In the genomic region with DNA sequence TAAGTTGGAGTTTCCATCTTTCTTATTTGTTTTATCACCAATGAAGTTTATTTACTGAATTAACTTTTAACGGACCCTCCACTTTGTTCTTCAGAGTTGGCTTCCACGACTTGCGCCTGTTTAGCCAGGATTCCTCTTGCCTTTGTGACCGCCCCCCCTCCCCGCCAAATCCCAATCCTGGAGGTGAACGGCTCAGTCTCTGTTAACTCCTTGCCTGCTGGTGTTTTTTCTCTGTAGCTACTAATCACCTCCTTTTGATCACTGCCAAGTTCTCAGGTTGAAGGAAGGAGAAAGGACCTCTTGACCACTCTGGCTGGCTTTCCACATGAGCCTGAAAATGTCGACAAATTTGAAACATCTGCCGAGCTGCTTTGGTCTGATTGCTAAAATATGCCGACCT, we compare ENCODE assay signal across 14 cellular contexts. TPM values are rescaled to one million over a fixed set of nuclear protein-coding genes. Genes with fewer than 3 reads are reported as not detected.
DNase-seq lines count a peak whose midpoint lies in the region; ATAC-seq and TF ChIP-seq lines count a peak whose summit lies in the region.
"Had no signal": no experiment of that assay in that cellular context is flagged by ENCODE, and none has a peak within 500 bp of the region (broad histone marks: within the 10 kb centered on the region; RNA-seq: fewer than 3 reads in every experiment).

No MANE protein-coding gene starts in this region.

- H3K27me3 ChIP-seq in SK-N-SH (ENCODE audit: insufficient read depth): peaks cover 26% of the 10 kb centered on the region; the same call in 1 of the 2 replicates
- H3K27me3 ChIP-seq in suprapubic skin: no peaks in the 10 kb centered on the region
- peaks cover 0 to 48% (median 12%) of the 10 kb centered on the region in 3 donors for H3K27me3 ChIP-seq in stomach

- no peak overlapping the region for H2AFZ ChIP-seq in SK-N-SH (ENCODE audit: low read depth)

- DNase-seq in SK-N-SH (no peak), SK-N-MC (ENCODE audit: low read depth, low spot score) (no peak), suprapubic skin (ENCODE audit: low spot score in 2 of 2) (no peak), stomach (no peak), GM13977 (ENCODE audit: low spot score) (no peak), OCI-M2 (lab: John Stamatoyannopoulos, UW; ENCODE audit: unreplicated experiment) (no peak)
- DNase-seq: activated CD4-positive, CD25-positive, alpha-beta regulatory T cell treated with anti-CD3 and anti-CD28 coated beads, Interleukin-2, amount 50 U/mL, for 72 hours; activated naive CD4-positive, alpha-beta T cell treated with Interleukin-2 at 50 U/mL for 16 hours; NCI-H2081 treated with DMSO at 0.1 percent for 48 hours; substantia nigra; T-helper 2 cell had no signal

- in situ Hi-C loops in GM13977 (cut with MboI; ENCODE audit: low pct_unique_long_range_greater_than_20kb, low sequenced_read_pairs, unreplicated experiment): no loop called here

- CTCF ChIA-PET in SK-N-SH (lab: Yijun Ruan, JAX): interaction anchor here (1.0 to 1.1 kb wide), 3 partner anchors 9 to 47 kb away, joined by 3 to 4 read pairs (median 3); a partner anchor contains a TSS

- TF ChIP-seq POLR2A in suprapubic skin (IDR thresholded peaks at IDR 0.05) (no peak), stomach (IDR thresholded peaks at IDR 0.05) (no peak)

- no peak for ATAC-seq in SK-N-SH treated with all-trans-retinoic acid at 6 μM for 48 hours

- no peaks in the 10 kb centered on the region for H3K9me2 ChIP-seq in SK-N-SH

- H3K4me1 ChIP-seq in SK-N-SH (ENCODE audit: control insufficient read depth in 1 of 2, insufficient read depth in 2 of 2, low read depth in 1 of 2, low read length in 1 of 2): peaks cover 0 to 31% of the 10 kb centered on the region in 2 experiments; a peak in 2 of 4 replicates
- peaks cover 38% of the 10 kb centered on the region for H3K4me1 ChIP-seq in suprapubic skin
- H3K4me1 ChIP-seq in stomach: peaks cover 12 to 66% (median 45%) of the 10 kb centered on the region in 4 donors

- no peaks in the 10 kb centered on the region for H3F3A ChIP-seq in SK-N-SH (replicated peaks; ENCODE audit: insufficient read depth)

- no peaks in the 10 kb centered on the region for H3K9me3 ChIP-seq in SK-N-SH
- no peaks in the 10 kb centered on the region for H3K9me3 ChIP-seq in SK-N-MC (ENCODE audit: low read depth, low read length)
- peaks cover 9% of the 10 kb centered on the region for H3K9me3 ChIP-seq in iPS-18c (ENCODE audit: control insufficient read depth, insufficient read depth, low read length)
- no peaks in the 10 kb centered on the region for H3K9me3 ChIP-seq in suprapubic skin
- no peaks in the 10 kb centered on the region for H3K9me3 ChIP-seq in stomach
- H3K9me3 ChIP-seq: psoas muscle had no signal

- H3K36me3 ChIP-seq in SK-N-SH (replicated peaks in 1 of 2; ENCODE audit: control insufficient read depth in 1 of 2, insufficient read depth in 2 of 2, low read length in 1 of 2) (peaks cover 0 to 3% of the 10 kb centered on the region in 2 experiments), SK-N-MC (ENCODE audit: insufficient read depth, low read length) (no peaks in the 10 kb centered on the region), suprapubic skin (no peaks in the 10 kb centered on the region), stomach (no peaks in the 10 kb centered on the region)

- H3K9ac ChIP-seq in SK-N-SH: no peak overlapping the region
- H3K9ac ChIP-seq in SK-N-MC (ENCODE audit: insufficient read length): no peak overlapping the region

- intact Hi-C loops in stomach (cut with DNase I; ENCODE audit: low total_unique reads): no loop called here

- POLR2A ChIA-PET in SK-N-SH (lab: Yijun Ruan, JAX): interaction anchor here (0.9 to 1.7 kb wide), 6 partner anchors 10 to 47 kb away, joined by 3 to 6 read pairs (median 5); a partner anchor contains a TSS

- H3K27ac ChIP-seq in SK-N-SH (ENCODE audit: low read depth in 2 of 2, low read length in 1 of 2): peak overlapping the region in 1 of 2 experiments; percentile 71; a peak in 1 of 4 replicates
- H3K27ac ChIP-seq in SK-N-MC: no peak overlapping the region
- H3K27ac ChIP-seq in suprapubic skin: no peak overlapping the region
- H3K27ac ChIP-seq in stomach: no peak overlapping the region
- H3K27ac ChIP-seq: psoas muscle had no signal

- H3K4me3 ChIP-seq in SK-N-SH (ENCODE audit: low read depth in 2 of 2, low read length in 1 of 2) (no peak overlapping the region), SK-N-MC (peak overlapping the region; percentile 67), iPS-18c (ENCODE audit: insufficient read depth, low read depth, low read length) (peak overlapping the region; percentile 49; the same call in 1 of the 2 replicates), suprapubic skin (peak overlapping the region; percentile 59), stomach (peak overlapping the region in 1 of 4 donors; percentile 48)

- WGBS in SK-N-SH (ENCODE audit: low lambda C conversion rate): 31% methylated on average over 9 of the region's 9 CpGs
- 13% methylated on average over 9 of the region's 9 CpGs for WGBS in suprapubic skin
- 20 to 58% (median 31%) methylated on average over 6 to 9 of the region's 9 CpGs for WGBS in stomach, 5 donors

- H4K20me1 ChIP-seq in SK-N-SH (ENCODE audit: insufficient read depth): no peaks in the 10 kb centered on the region

- no peak for TF ChIP-seq EP300 in SK-N-SH (IDR thresholded peaks at IDR 0.05; ENCODE audit: borderline replicate concordance in 1 of 2, low read depth in 1 of 2, low read length in 1 of 2)
- no peak for TF ChIP-seq EP300 in suprapubic skin (IDR thresholded peaks at IDR 0.05)
- no peak for TF ChIP-seq EP300 in stomach (IDR thresholded peaks at IDR 0.05)

- TF ChIP-seq RAD21 in SK-N-SH (IDR thresholded peaks at IDR 0.05; ENCODE audit: low read length): no peak

- no peaks in the 10 kb centered on the region for H3K79me2 ChIP-seq in SK-N-SH (ENCODE audit: insufficient read depth)

- peak overlapping the region; percentile 81; the same call in 1 of the 2 replicates for H3K4me2 ChIP-seq in SK-N-SH

- no peak for TF ChIP-seq CTCF in SK-N-SH (IDR thresholded peaks at IDR 0.05)
- TF ChIP-seq CTCF in suprapubic skin (IDR thresholded peaks at IDR 0.05): no peak
- no peak for TF ChIP-seq CTCF in stomach (IDR thresholded peaks at IDR 0.05)
- TF ChIP-seq CTCF in GM13977 (IDR thresholded peaks at IDR 0.05; ENCODE audit: extremely low read depth, insufficient read depth, missing control alignments): no peak

TF ChIP-seq in SK-N-SH, 30 proteins besides CTCF, POLR2A, EP300 and RAD21:
- TF ChIP-seq, protein P1, sequence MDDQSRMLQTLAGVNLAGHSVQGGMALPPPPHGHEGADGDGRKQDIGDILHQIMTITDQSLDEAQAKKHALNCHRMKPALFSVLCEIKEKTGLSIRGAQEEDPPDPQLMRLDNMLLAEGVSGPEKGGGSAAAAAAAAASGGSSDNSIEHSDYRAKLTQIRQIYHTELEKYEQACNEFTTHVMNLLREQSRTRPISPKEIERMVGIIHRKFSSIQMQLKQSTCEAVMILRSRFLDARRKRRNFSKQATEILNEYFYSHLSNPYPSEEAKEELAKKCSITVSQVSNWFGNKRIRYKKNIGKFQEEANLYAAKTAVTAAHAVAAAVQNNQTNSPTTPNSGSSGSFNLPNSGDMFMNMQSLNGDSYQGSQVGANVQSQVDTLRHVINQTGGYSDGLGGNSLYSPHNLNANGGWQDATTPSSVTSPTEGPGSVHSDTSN (IDR thresholded peaks at IDR 0.05): no peak
- no peak for TF ChIP-seq GABPA (IDR thresholded peaks at IDR 0.05; ENCODE audit: low read depth)

TF ChIP-seq in SK-N-SH treated with all-trans-retinoic acid at 6 μM for 48 hours, 23 proteins besides CTCF, POLR2A, EP300 and RAD21 (continues in another document):
- TF ChIP-seq ESRRG (CRISPR knock-in tag; IDR thresholded peaks at IDR 0.05) (no peak), GLIS3 (CRISPR knock-in tag; IDR thresholded peaks at IDR 0.05) (no peak)
- TF ChIP-seq, protein P2, sequence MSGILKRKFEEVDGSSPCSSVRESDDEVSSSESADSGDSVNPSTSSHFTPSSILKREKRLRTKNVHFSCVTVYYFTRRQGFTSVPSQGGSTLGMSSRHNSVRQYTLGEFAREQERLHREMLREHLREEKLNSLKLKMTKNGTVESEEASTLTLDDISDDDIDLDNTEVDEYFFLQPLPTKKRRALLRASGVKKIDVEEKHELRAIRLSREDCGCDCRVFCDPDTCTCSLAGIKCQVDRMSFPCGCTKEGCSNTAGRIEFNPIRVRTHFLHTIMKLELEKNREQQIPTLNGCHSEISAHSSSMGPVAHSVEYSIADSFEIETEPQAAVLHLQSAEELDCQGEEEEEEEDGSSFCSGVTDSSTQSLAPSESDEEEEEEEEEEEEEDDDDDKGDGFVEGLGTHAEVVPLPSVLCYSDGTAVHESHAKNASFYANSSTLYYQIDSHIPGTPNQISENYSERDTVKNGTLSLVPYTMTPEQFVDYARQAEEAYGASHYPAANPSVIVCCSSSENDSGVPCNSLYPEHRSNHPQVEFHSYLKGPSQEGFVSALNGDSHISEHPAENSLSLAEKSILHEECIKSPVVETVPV (CRISPR knock-in tag; IDR thresholded peaks at IDR 0.05): no peak
- TF ChIP-seq, protein P3, sequence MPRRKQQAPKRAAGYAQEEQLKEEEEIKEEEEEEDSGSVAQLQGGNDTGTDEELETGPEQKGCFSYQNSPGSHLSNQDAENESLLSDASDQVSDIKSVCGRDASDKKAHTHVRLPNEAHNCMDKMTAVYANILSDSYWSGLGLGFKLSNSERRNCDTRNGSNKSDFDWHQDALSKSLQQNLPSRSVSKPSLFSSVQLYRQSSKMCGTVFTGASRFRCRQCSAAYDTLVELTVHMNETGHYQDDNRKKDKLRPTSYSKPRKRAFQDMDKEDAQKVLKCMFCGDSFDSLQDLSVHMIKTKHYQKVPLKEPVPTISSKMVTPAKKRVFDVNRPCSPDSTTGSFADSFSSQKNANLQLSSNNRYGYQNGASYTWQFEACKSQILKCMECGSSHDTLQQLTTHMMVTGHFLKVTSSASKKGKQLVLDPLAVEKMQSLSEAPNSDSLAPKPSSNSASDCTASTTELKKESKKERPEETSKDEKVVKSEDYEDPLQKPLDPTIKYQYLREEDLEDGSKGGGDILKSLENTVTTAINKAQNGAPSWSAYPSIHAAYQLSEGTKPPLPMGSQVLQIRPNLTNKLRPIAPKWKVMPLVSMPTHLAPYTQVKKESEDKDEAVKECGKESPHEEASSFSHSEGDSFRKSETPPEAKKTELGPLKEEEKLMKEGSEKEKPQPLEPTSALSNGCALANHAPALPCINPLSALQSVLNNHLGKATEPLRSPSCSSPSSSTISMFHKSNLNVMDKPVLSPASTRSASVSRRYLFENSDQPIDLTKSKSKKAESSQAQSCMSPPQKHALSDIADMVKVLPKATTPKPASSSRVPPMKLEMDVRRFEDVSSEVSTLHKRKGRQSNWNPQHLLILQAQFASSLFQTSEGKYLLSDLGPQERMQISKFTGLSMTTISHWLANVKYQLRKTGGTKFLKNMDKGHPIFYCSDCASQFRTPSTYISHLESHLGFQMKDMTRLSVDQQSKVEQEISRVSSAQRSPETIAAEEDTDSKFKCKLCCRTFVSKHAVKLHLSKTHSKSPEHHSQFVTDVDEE (CRISPR knock-in tag; IDR thresholded peaks at IDR 0.05): no peak

RNA-seq across cellular contexts. Expression of a gene that starts 46.8 kb away (rescaled TPM):
- polyA plus RNA-seq in SK-N-SH (2012; rRNA removed) (6.9 and 8.8 TPM in 2 replicates), stomach (10 to 100 TPM in 1 of 3 donors, 1 to 10 TPM in 2; 4.4 to 11.8 (median 5.0) TPM)
- 8.4 and 9.4 TPM in 2 replicates for polyA plus RNA-seq in SK-N-SH (2012; cell fraction: cytosol; rRNA removed)
- 19.4 and 21.9 TPM in 2 replicates for polyA plus RNA-seq in SK-N-SH (2012; cell fraction: nucleus; rRNA removed)
- total RNA-seq in suprapubic skin (10 to 100 TPM; 20.9 to 36.0 (median 32.5) TPM), stomach (10 to 100 TPM; 11.0 to 45.5 (median 34.8) TPM)

Comparison
In these comparisons a context has a peak if more than half of its experiments do, and no peak if none do; other contexts are left out.
1. H3K4me3 ChIP-seq: peak in SK-N-MC (single experiment), iPS-18c (single experiment) and suprapubic skin (single experiment); none in SK-N-SH (0 of 2).